ENCODE assay signal across 23 cellular contexts in genomic region chr7:104089061-104089460, GRCh38.
A peak's percentile ranks its signal among the peaks of the same experiment; 100 is the strongest.
DNase-seq lines count a peak whose midpoint lies in the region; ATAC-seq and TF ChIP-seq lines count a peak whose summit lies in the region.
"Had no signal": no experiment of that assay in that cellular context is flagged by ENCODE, and none has a peak within 500 bp of the region (broad histone marks: within the 10 kb centered on the region; RNA-seq: fewer than 3 reads in every experiment).

No MANE protein-coding gene starts in this region.

- peak overlapping the region; percentile 43 for H3K27ac Mint-ChIP-seq in Caco-2 (ENCODE audit: unreplicated experiment)
- H3K27ac Mint-ChIP-seq in endodermal cell = no peak overlapping the region
- H3K27ac Mint-ChIP-seq: CD14-positive monocyte; CD4-positive, alpha-beta memory T cell; CD4-positive, CD25-positive, alpha-beta regulatory T cell; CD8-positive, alpha-beta memory T cell had no signal

- H3K9me3 ChIP-seq in Caco-2 = peaks cover 9% of the 10 kb centered on the region
- H3K9me3 ChIP-seq in endodermal cell (ENCODE audit: control insufficient read depth, low read length) = peaks cover 4% of the 10 kb centered on the region
- no peaks in the 10 kb centered on the region for H3K9me3 ChIP-seq in neuron (ENCODE audit: low read length)
- peaks cover 15% of the 10 kb centered on the region for H3K9me3 ChIP-seq in left ventricle myocardium inferior (replicated peaks)
- H3K9me3 ChIP-seq in HAP-1 = peaks cover 4% of the 10 kb centered on the region; the same call in 1 of the 2 replicates
- H3K9me3 ChIP-seq: BE2C, BLaER1 had no signal

- POLR2A ChIA-PET in Caco-2 (lab: Charles Lee) = no interaction called here

- CTCF ChIA-PET in Caco-2 (lab: Charles Lee) = interaction anchor here (0.6 kb wide), 1 partner anchor 73 kb away, joined by 4 read pairs; no protein-coding TSS in a partner anchor

- H3K36me3 Mint-ChIP-seq in Caco-2 (ENCODE audit: insufficient read depth, unreplicated experiment) (peaks cover 9% of the 10 kb centered on the region), endodermal cell (ENCODE audit: low read depth) (peaks cover 3% of the 10 kb centered on the region)
- H3K36me3 Mint-ChIP-seq: CD14-positive monocyte; CD4-positive, alpha-beta memory T cell; CD4-positive, CD25-positive, alpha-beta regulatory T cell; CD8-positive, alpha-beta memory T cell had no signal

- ATAC-seq in HG02798 (IDR thresholded peaks at IDR 0.05; ENCODE audit: poor library complexity, unreplicated experiment) = no peak
- ATAC-seq: GM12878 had no signal

- TF ChIP-seq CTCF in Caco-2 (IDR thresholded peaks at IDR 0.05; ENCODE audit: insufficient read depth in 1 of 2, low read depth in 1 of 2, low read length in 1 of 2, severe bottlenecking in 1 of 2, unreplicated experiment in 1 of 2) = no peak
- TF ChIP-seq CTCF in VCaP (conservative IDR thresholded peaks at IDR 0.05) = no peak
- TF ChIP-seq CTCF in endodermal cell (conservative IDR thresholded peaks at IDR 0.05) = no peak
- TF ChIP-seq CTCF in left ventricle myocardium inferior (IDR thresholded peaks at IDR 0.05; ENCODE audit: borderline replicate concordance) = no peak

- H3K27me3 Mint-ChIP-seq in Caco-2 (ENCODE audit: insufficient read depth, unreplicated experiment) (no peaks in the 10 kb centered on the region), endodermal cell (ENCODE audit: insufficient read depth) (no peaks in the 10 kb centered on the region)

- H3K27ac ChIP-seq in VCaP = peak overlapping the region; percentile 59
- peak overlapping the region; percentile 75 for H3K27ac ChIP-seq in endodermal cell (ENCODE audit: low read depth, low read length)
- no peak overlapping the region for H3K27ac ChIP-seq in left ventricle myocardium inferior (replicated peaks)
- H3K27ac ChIP-seq: 22Rv1, BLaER1 had no signal

- in situ Hi-C loops in HAP-1 (cut with MboI; ENCODE audit: low sequenced_read_pairs) = no loop called here

- H3K27me3 ChIP-seq in Caco-2 (replicated peaks; ENCODE audit: control insufficient read depth, insufficient read depth, low read length) (no peaks in the 10 kb centered on the region), endodermal cell (ENCODE audit: control insufficient read depth, insufficient read depth, low read length, poor library complexity, severe bottlenecking) (no peaks in the 10 kb centered on the region), neuron (ENCODE audit: insufficient read depth, low read length) (no peaks in the 10 kb centered on the region), left ventricle myocardium inferior (ENCODE audit: low read depth) (no peaks in the 10 kb centered on the region), HAP-1 (ENCODE audit: low read depth) (no peaks in the 10 kb centered on the region)
- H3K27me3 ChIP-seq: BE2C, BLaER1 had no signal

- BruUV-seq in Caco-2 (replicated peaks; lab: Mats Ljungman, UMichigan) = no TSS peak

- H3K9ac ChIP-seq in endodermal cell (ENCODE audit: extremely low read depth, low read length, poor library complexity, severe bottlenecking) = no peak overlapping the region
- H3K9ac ChIP-seq: BLaER1 had no signal

- no peak overlapping the region for H3K4me3 ChIP-seq in Caco-2 (ENCODE audit: low read depth, low read length)
- H3K4me3 ChIP-seq in endodermal cell (ENCODE audit: low read length) = peak overlapping the region; percentile 42
- no peak overlapping the region for H3K4me3 ChIP-seq in neuron (ENCODE audit: low read length)
- H3K4me3 ChIP-seq in left ventricle myocardium inferior = no peak overlapping the region
- H3K4me3 ChIP-seq in HAP-1 = no peak overlapping the region
- H3K4me3 ChIP-seq: BLaER1, GM12878 had no signal

- intact Hi-C loops in Caco-2 (cut with micrococcal nuclease; ENCODE audit: unreplicated experiment) (loop anchor here (1.0 to 5.0 kb wide), 3 partner anchors 24 to 567 kb away; no protein-coding TSS in a partner anchor), left ventricle myocardium inferior (cut with micrococcal nuclease) (no loop called here)

- H3K9me3 Mint-ChIP-seq in Caco-2 (ENCODE audit: unreplicated experiment) (peaks cover 7% of the 10 kb centered on the region), endodermal cell (peaks cover 5% of the 10 kb centered on the region)

- no peaks in the 10 kb centered on the region for H3K36me3 ChIP-seq in Caco-2 (ENCODE audit: control insufficient read depth, insufficient read depth, low read length)
- H3K36me3 ChIP-seq in endodermal cell (ENCODE audit: control insufficient read depth, insufficient read depth, low read length) = no peaks in the 10 kb centered on the region
- no peaks in the 10 kb centered on the region for H3K36me3 ChIP-seq in neuron (ENCODE audit: insufficient read depth, low read length)
- H3K36me3 ChIP-seq in left ventricle myocardium inferior = no peaks in the 10 kb centered on the region
- no peaks in the 10 kb centered on the region for H3K36me3 ChIP-seq in HAP-1 (replicated peaks)
- H3K36me3 ChIP-seq: BE2C, BLaER1 had no signal

- peak overlapping the region; percentile 74 for H2AFZ ChIP-seq in neuron (ENCODE audit: low read depth, low read length)

- DNase-seq in Caco-2 = peak in 1 of 2 experiments; percentile 57
- DNase-seq in endodermal cell = no peak
- no peak for DNase-seq in left ventricle myocardium inferior
- no peak for DNase-seq in HAP-1 (ENCODE audit: low spot score in 2 of 2)
- no peak for DNase-seq in stimulated activated naive CD4-positive, alpha-beta T cell (lab: John Stamatoyannopoulos, UW)
- DNase-seq: ACHN; BE2C; Calu3; CD4-positive, alpha-beta memory T cell; CD4-positive, CD25-positive, alpha-beta regulatory T cell; CD8-positive, alpha-beta memory T cell; DMS53; DMS79; DND-41; EL; GDM1 had no signal

- H3K4me1 ChIP-seq in Caco-2 (peaks cover 12% of the 10 kb centered on the region), endodermal cell (ENCODE audit: control insufficient read depth, insufficient read depth, low read length) (peaks cover 7% of the 10 kb centered on the region), neuron (ENCODE audit: insufficient read depth, low read length) (peaks cover 16% of the 10 kb centered on the region), left ventricle myocardium inferior (no peaks in the 10 kb centered on the region), HAP-1 (peaks cover 16% of the 10 kb centered on the region)
- H3K4me1 ChIP-seq: BE2C, BLaER1 had no signal

- H3K4me1 Mint-ChIP-seq in Caco-2 (ENCODE audit: low read depth, unreplicated experiment) = peaks cover 19% of the 10 kb centered on the region
- peaks cover 13% of the 10 kb centered on the region for H3K4me1 Mint-ChIP-seq in endodermal cell
- H3K4me1 Mint-ChIP-seq: CD14-positive monocyte; CD4-positive, alpha-beta memory T cell; CD4-positive, CD25-positive, alpha-beta regulatory T cell; CD8-positive, alpha-beta memory T cell had no signal

- H3K4me3 Mint-ChIP-seq in Caco-2 (ENCODE audit: unreplicated experiment) (no peak overlapping the region), endodermal cell (no peak overlapping the region)
- H3K4me3 Mint-ChIP-seq: CD14-positive monocyte; CD4-positive, alpha-beta memory T cell; CD4-positive, CD25-positive, alpha-beta regulatory T cell; CD8-positive, alpha-beta memory T cell had no signal

- 13 to 29% methylated on average over 1 of the region's 1 CpG for WGBS in endodermal cell (ENCODE audit: insufficient coverage in 1 of 2, insufficient read length in 1 of 2), 2 experiments
